1 cellular context compared by ENCODE assay signal in genomic region chrX:49291615-49292337, GRCh38.
TF ChIP-seq lines count a peak whose summit lies in the region.

No MANE protein-coding gene starts in this region.

TF ChIP-seq in SK-N-SH treated with all-trans-retinoic acid at 6 μM for 48 hours, 23 proteins besides CTCF, POLR2A, EP300 and RAD21 (continued from another document):
- no peak for TF ChIP-seq ZFP30 (CRISPR knock-in tag; IDR thresholded peaks at IDR 0.05)
